In genomic region chr3:107598926-107599754, GRCh38 we compare ENCODE assay signal across 8 cellular contexts.
DNase-seq lines count a peak whose midpoint lies in the region; ATAC-seq and TF ChIP-seq lines count a peak whose summit lies in the region.

No MANE protein-coding gene starts in this region.

- H3K9me3 ChIP-seq in AG04450 (ENCODE audit: control insufficient read depth, insufficient read depth, low read length): no peaks in the 10 kb centered on the region
- no peaks in the 10 kb centered on the region for H3K9me3 ChIP-seq in Panc1 (ENCODE audit: control insufficient read depth, insufficient read depth, low read depth, low read length)
- H3K9me3 ChIP-seq in gastroesophageal sphincter: no peaks in the 10 kb centered on the region
- no peaks in the 10 kb centered on the region for H3K9me3 ChIP-seq in neutrophil
- no peaks in the 10 kb centered on the region for H3K9me3 ChIP-seq in uterus

- no TSS peak for BruUV-seq in Panc1 (replicated peaks; lab: Mats Ljungman, UMichigan)

- peak overlapping the region; percentile 36; the same call in 1 of the 2 replicates for H3K4me3 ChIP-seq in AG04450 (ENCODE audit: low read depth, low read length)
- H3K4me3 ChIP-seq in Panc1 (ENCODE audit: low read depth in 2 of 2, low read length in 2 of 2): peak overlapping the region; percentile 29 to 51
- H3K4me3 ChIP-seq in gastroesophageal sphincter: peak overlapping the region; percentile 43 to 58
- H3K4me3 ChIP-seq in neutrophil (ENCODE audit: low read depth in 1 of 2, low read length in 1 of 2): peak overlapping the region; percentile 9 to 23
- peak overlapping the region; percentile 22 to 29 for H3K4me3 ChIP-seq in uterus

- TF ChIP-seq POLR2A in gastroesophageal sphincter (IDR thresholded peaks at IDR 0.05): no peak
- no peak for TF ChIP-seq POLR2A in uterus (IDR thresholded peaks at IDR 0.05)

- no peaks in the 10 kb centered on the region for H3K36me3 ChIP-seq in Panc1 (ENCODE audit: control insufficient read depth, insufficient read depth, low read length)
- H3K36me3 ChIP-seq in gastroesophageal sphincter: no peaks in the 10 kb centered on the region
- no peaks in the 10 kb centered on the region for H3K36me3 ChIP-seq in neutrophil
- H3K36me3 ChIP-seq in uterus: no peaks in the 10 kb centered on the region

- TF ChIP-seq CTCF in AG04450 (IDR thresholded peaks at IDR 0.05; ENCODE audit: low read depth, low read length) (no peak), Panc1 (IDR thresholded peaks at IDR 0.05) (no peak), gastroesophageal sphincter (IDR thresholded peaks at IDR 0.05) (no peak), neutrophil (IDR thresholded peaks at IDR 0.05) (no peak), uterus (IDR thresholded peaks at IDR 0.05) (no peak)

- H3K27me3 ChIP-seq in AG04450 (ENCODE audit: control insufficient read depth, insufficient read depth, low read length): no peaks in the 10 kb centered on the region
- H3K27me3 ChIP-seq in Panc1 (ENCODE audit: control insufficient read depth, insufficient read depth, low read length): no peaks in the 10 kb centered on the region
- no peaks in the 10 kb centered on the region for H3K27me3 ChIP-seq in gastroesophageal sphincter
- no peaks in the 10 kb centered on the region for H3K27me3 ChIP-seq in neutrophil
- H3K27me3 ChIP-seq in uterus: no peaks in the 10 kb centered on the region

- in situ Hi-C loops in Panc1 (cut with HindIII; ENCODE audit: low pct_unique_long_range_greater_than_20kb, low sequenced_read_pairs): no loop called here

- WGBS in gastroesophageal sphincter (ENCODE audit: low coverage in 1 of 2), 2 donors: 3 to 4% methylated on average over 7 to 11 of the region's 11 CpGs

- ATAC-seq in GM18870 (IDR thresholded peaks at IDR 0.05; ENCODE audit: unreplicated experiment) (peak; percentile 91), HG03095 (IDR thresholded peaks at IDR 0.05; ENCODE audit: unreplicated experiment) (peak; percentile 86), Panc1 (peak; percentile 96), gastroesophageal sphincter (peak; percentile 79)

- CTCF ChIA-PET in AG04450 (lab: Charles Lee) (interaction anchor here (1.0 to 1.3 kb wide), 2 partner anchors 31 to 91 kb away, joined by 3 read pairs; no protein-coding TSS in a partner anchor), Panc1 (lab: Charles Lee) (no interaction called here)

- DNase-seq in AG04450 (ENCODE audit: low read depth, low spot score) (no peak), Panc1 (ENCODE audit: low read depth, low spot score) (no peak), uterus (peak; percentile 18 to 22)
- DNase-seq in activated effector memory CD4-positive, alpha-beta T cell treated with Interleukin-2 at 50 U/mL for 16 hours: peak; percentile 22

- POLR2A ChIA-PET in AG04450 (lab: Yijun Ruan, JAX) (no interaction called here), Panc1 (lab: Charles Lee) (interaction anchor here (1.3 kb wide), 1 partner anchor 11 kb away, joined by 4 read pairs; no protein-coding TSS in a partner anchor)

- 0 out of 2 replicates have a peak, but pooled peaks cover 6% of the 10 kb centered on the region for H3K4me1 ChIP-seq in Panc1 (ENCODE audit: control insufficient read depth, insufficient read depth, low read length)
- peaks cover 8 to 47% (median 11%) of the 10 kb centered on the region in 3 donors for H3K4me1 ChIP-seq in gastroesophageal sphincter
- peaks cover 17 to 25% of the 10 kb centered on the region in 2 experiments for H3K4me1 ChIP-seq in neutrophil (ENCODE audit: control insufficient read depth in 1 of 2, insufficient read depth in 1 of 2, low read depth in 1 of 2, low read length in 1 of 2)
- no peaks in the 10 kb centered on the region for H3K4me1 ChIP-seq in uterus

- intact Hi-C loops in Panc1 (cut with micrococcal nuclease; ENCODE audit: unreplicated experiment): no loop called here
- intact Hi-C loops in uterus (cut with DNase I; ENCODE audit: low total_unique reads): no loop called here

- H3K27ac ChIP-seq in AG04450 (ENCODE audit: low read depth, low read length) (no peak overlapping the region), Panc1 (ENCODE audit: low read length) (peak overlapping the region; percentile 64), gastroesophageal sphincter (peak overlapping the region; percentile 69 to 88 (median 86)), neutrophil (peak overlapping the region; percentile 67), uterus (peak overlapping the region; percentile 72 to 91)

- TF ChIP-seq EP300 in gastroesophageal sphincter (IDR thresholded peaks at IDR 0.05): no peak

Comparison
In these comparisons a context has a peak if more than half of its experiments do, and no peak if none do; other contexts are left out.
1. DNase-seq: peak in activated effector memory CD4-positive, alpha-beta T cell treated with Interleukin-2 at 50 U/mL for 16 hours (single experiment) and uterus (2 of 2); none in AG04450 (single experiment) and Panc1 (single experiment).
2. Peak in every context shown above with its lines, with median percentiles within 50 percentile points of each other: H3K4me3 ChIP-seq and ATAC-seq.